In genomic region chr2:20438334-20439192, GRCh38 we compare ENCODE assay signal across 8 cellular contexts. TPM values are rescaled to one million over a fixed set of nuclear protein-coding genes. Genes with fewer than 3 reads are reported as not detected.
DNase-seq lines count a peak whose midpoint lies in the region; ATAC-seq and TF ChIP-seq lines count a peak whose summit lies in the region.

No MANE protein-coding gene starts in this region.

- no peak for ATAC-seq in GM21528 (IDR thresholded peaks at IDR 0.05; ENCODE audit: low FRiP score, unreplicated experiment)

- H3K4ac ChIP-seq in mesenchymal stem cell (ENCODE audit: low read depth in 1 of 2, low read length in 2 of 2) = peak overlapping the region in 1 of 2 experiments; percentile 92

- H3K9ac ChIP-seq in mesenchymal stem cell (ENCODE audit: low read length) = peak overlapping the region; percentile 48

- no peaks in the 10 kb centered on the region for H3K27me3 Mint-ChIP-seq in chondrocyte (ENCODE audit: low read depth)

- H3K36me3 Mint-ChIP-seq in chondrocyte (ENCODE audit: low read depth) = no peaks in the 10 kb centered on the region

- no peaks in the 10 kb centered on the region for H3K79me1 ChIP-seq in mesenchymal stem cell (replicated peaks; ENCODE audit: low read length, poor library complexity, severe bottlenecking)

- peaks cover 22% of the 10 kb centered on the region for H3K4me1 ChIP-seq in ACC112 (ENCODE audit: control insufficient read depth, insufficient read depth, low read length, unreplicated experiment)
- peaks cover 11% of the 10 kb centered on the region for H3K4me1 ChIP-seq in mesenchymal stem cell (ENCODE audit: control insufficient read depth, insufficient read depth, low read depth, low read length)

- WGBS in mesenchymal stem cell = 69% methylated on average over 3 of the region's 7 CpGs

- H3K27me3 ChIP-seq in ACC112 (ENCODE audit: insufficient read depth, low read length) (no peaks in the 10 kb centered on the region), mesenchymal stem cell (ENCODE audit: control insufficient read depth in 1 of 2, insufficient read depth in 1 of 2, low read length in 2 of 2) (no peaks in the 10 kb centered on the region)

- H4K8ac ChIP-seq in mesenchymal stem cell (ENCODE audit: low read length) = peak overlapping the region; percentile 94

- peak overlapping the region; percentile 80 for H2BK15ac ChIP-seq in mesenchymal stem cell (ENCODE audit: low read depth, poor library complexity, severe bottlenecking)

- H3K4me1 Mint-ChIP-seq in chondrocyte (ENCODE audit: low read depth) = peaks cover 25% of the 10 kb centered on the region

- H3K18ac ChIP-seq in mesenchymal stem cell (ENCODE audit: low read depth in 1 of 2, low read length in 2 of 2) = peak overlapping the region in 1 of 2 experiments; percentile 90

- peak overlapping the region; percentile 88 for H3K27ac Mint-ChIP-seq in chondrocyte (ENCODE audit: unreplicated experiment)

- peak overlapping the region; percentile 50 for H3K4me2 ChIP-seq in mesenchymal stem cell (ENCODE audit: low read length, poor library complexity, severe bottlenecking)

- peak overlapping the region; percentile 47 for H3K4me3 ChIP-seq in ACC112 (ENCODE audit: low read depth, low read length)
- no peak overlapping the region for H3K4me3 ChIP-seq in mesenchymal stem cell (ENCODE audit: insufficient read depth in 1 of 2, low read depth in 1 of 2, low read length in 2 of 2)

- DNase-seq in MV-4-11 (lab: John Stamatoyannopoulos, UW) (peak; percentile 36), chondrocyte (ENCODE audit: low spot score) (no peak), mesenchymal stem cell (peak; percentile 96), SW 1271 (lab: John Stamatoyannopoulos, UW) (no peak), iPS-NIHi7 (ENCODE audit: extremely low spot score) (no peak), putamen (ENCODE audit: low spot score) (no peak)

- no peak overlapping the region for H3K4me3 Mint-ChIP-seq in chondrocyte (ENCODE audit: unreplicated experiment)

- H3K36me3 ChIP-seq in ACC112 (ENCODE audit: insufficient read depth, low read length) = no peaks in the 10 kb centered on the region
- H3K36me3 ChIP-seq in mesenchymal stem cell (ENCODE audit: control insufficient read depth in 1 of 2, insufficient read depth in 2 of 2, low read depth in 1 of 2, low read length in 2 of 2) = no peaks in the 10 kb centered on the region

- peak overlapping the region; percentile 89 to 97 for H2BK12ac ChIP-seq in mesenchymal stem cell (ENCODE audit: low read length in 2 of 2)

- H2AFZ ChIP-seq in ACC112 (ENCODE audit: low read length, unreplicated experiment) (peak overlapping the region; percentile 48), mesenchymal stem cell (ENCODE audit: low read depth, low read length) (peak overlapping the region; percentile 76)

- H3K14ac ChIP-seq in mesenchymal stem cell (ENCODE audit: low read length in 2 of 2) = peak overlapping the region in 1 of 2 experiments; percentile 90

- H2BK5ac ChIP-seq in mesenchymal stem cell (ENCODE audit: low read depth, low read length, poor library complexity, severe bottlenecking) = no peak overlapping the region

- H4K91ac ChIP-seq in mesenchymal stem cell (ENCODE audit: low read length) = peak overlapping the region; percentile 63

- H3K79me2 ChIP-seq in ACC112 (ENCODE audit: control insufficient read depth, insufficient read depth, low read length, unreplicated experiment) = no peaks in the 10 kb centered on the region

- no peak overlapping the region for H3K23ac ChIP-seq in mesenchymal stem cell (ENCODE audit: low read length in 2 of 2)

- no peak for TF ChIP-seq CTCF in chondrocyte (IDR thresholded peaks at IDR 0.05)

- H2BK120ac ChIP-seq in mesenchymal stem cell (ENCODE audit: low read depth, low read length) = no peak overlapping the region

- H2AK5ac ChIP-seq in mesenchymal stem cell (ENCODE audit: low read length, severe bottlenecking) = peak overlapping the region; percentile 82

- no peaks in the 10 kb centered on the region for H3K9me3 ChIP-seq in mesenchymal stem cell (ENCODE audit: control insufficient read depth, low read length)

- H3K27ac ChIP-seq in ACC112 (ENCODE audit: low read depth, low read length) = peak overlapping the region; percentile 88
- peak overlapping the region; percentile 25 for H3K27ac ChIP-seq in mesenchymal stem cell (ENCODE audit: low read length, poor library complexity, severe bottlenecking)

- H3K9me3 Mint-ChIP-seq in chondrocyte (ENCODE audit: low read depth) = no peaks in the 10 kb centered on the region

RNA-seq across cellular contexts. Expression of gene RHOB, which starts 8.3 kb away (rescaled TPM):
- total RNA-seq in chondrocyte = 191 to 254 TPM (median 195 TPM) in 3 replicates
- polyA plus RNA-seq in mesenchymal stem cell (2013, experiment 1 of 2) = 126 TPM
- polyA plus RNA-seq in mesenchymal stem cell (2013, experiment 2 of 2) = 126 TPM

Comparison
In these comparisons a context has a peak if more than half of its experiments do, and no peak if none do; other contexts are left out.
1. DNase-seq: peak in MV-4-11 (single experiment) and mesenchymal stem cell (single experiment); none in chondrocyte (single experiment), SW 1271 (0 of 2), iPS-NIHi7 (single experiment) and putamen (single experiment).